Comparison of ENCODE assay signal across 12 cellular contexts in genomic region chr1:168498159-168498609, GRCh38. TPM values are rescaled to one million over a fixed set of nuclear protein-coding genes. Genes with fewer than 3 reads are reported as not detected.
DNase-seq lines count a peak whose midpoint lies in the region; ATAC-seq, FAIRE-seq and TF ChIP-seq lines count a peak whose summit lies in the region.
"Had no signal": no experiment of that assay in that cellular context is flagged by ENCODE, and none has a peak within 500 bp of the region (broad histone marks: within the 10 kb centered on the region; RNA-seq: fewer than 3 reads in every experiment).

No MANE protein-coding gene starts in this region.

- POLR2A ChIA-PET in A549 (lab: Yijun Ruan, JAX) = no interaction called here

- H3K4me3 Mint-ChIP-seq in Calu3 (ENCODE audit: low read depth, unreplicated experiment) = no peak overlapping the region
- H3K4me3 Mint-ChIP-seq: CD4-positive, CD25-positive, alpha-beta regulatory T cell had no signal

- FAIRE-seq in A549 (lab: Jason Lieb, UNC) = no peak

- H3K27me3 ChIP-seq in HUES6 (ENCODE audit: control insufficient read depth, insufficient read depth, low read length) = no peaks in the 10 kb centered on the region
- no peaks in the 10 kb centered on the region for H3K27me3 ChIP-seq in SJCRH30

- peak overlapping the region; percentile 23 for H3K9ac ChIP-seq in HUES6 (ENCODE audit: low read length)

- H3K9me3 ChIP-seq in A549 (no peaks in the 10 kb centered on the region), HUES6 (ENCODE audit: control insufficient read depth, insufficient read depth, low read depth, low read length) (no peaks in the 10 kb centered on the region), SJCRH30 (replicated peaks) (0 out of 2 replicates have a peak, but pooled peaks cover 4% of the 10 kb centered on the region)

- H3K27ac Mint-ChIP-seq in Calu3 (ENCODE audit: unreplicated experiment) = no peak overlapping the region
- H3K27ac Mint-ChIP-seq: CD4-positive, CD25-positive, alpha-beta regulatory T cell had no signal

- CTCF ChIA-PET in A549 (lab: Yijun Ruan, JAX) (interaction anchor here (0.6 to 0.8 kb wide), 2 partner anchors 9 to 156 kb away, joined by 3 to 4 read pairs; no protein-coding TSS in a partner anchor), Calu3 (lab: Charles Lee) (interaction anchor here (0.6 kb wide), 1 partner anchor 38 kb away, joined by 3 read pairs; no protein-coding TSS in a partner anchor)

- H3K27me3 Mint-ChIP-seq in Calu3 (ENCODE audit: unreplicated experiment) = no peaks in the 10 kb centered on the region
- H3K27me3 Mint-ChIP-seq: CD4-positive, CD25-positive, alpha-beta regulatory T cell had no signal

- H3K4me1 Mint-ChIP-seq in Calu3 (ENCODE audit: low read depth, unreplicated experiment) = peaks cover 64% of the 10 kb centered on the region

- intact Hi-C loops in Calu3 (cut with micrococcal nuclease; ENCODE audit: unreplicated experiment) = loop anchor here (5.0 kb wide), 1 partner anchor 869 kb away; the partner anchor contains the start of genes BLZF1 and NME7

- TF ChIP-seq CTCF in A549 (IDR thresholded peaks at IDR 0.05) (no peak), Calu3 (IDR thresholded peaks at IDR 0.05; ENCODE audit: unreplicated experiment) (no peak)

- no peak for TF ChIP-seq POLR2A in A549 (IDR thresholded peaks at IDR 0.05; ENCODE audit: low read length)

- DNase-seq in A549 (ENCODE audit: low read depth in 1 of 2, low spot score in 1 of 2) (no peak), SJCRH30 (peak; percentile 14 to 59), left kidney (ENCODE audit: low read depth, low spot score) (peak; percentile 74), Ammon's horn (ENCODE audit: low spot score) (no peak), Calu3 (no peak)
- DNase-seq: CD4-positive, CD25-positive, alpha-beta regulatory T cell; midbrain had no signal

- TF ChIP-seq EP300 in A549 (IDR thresholded peaks at IDR 0.05) = no peak

- H3K4me3 ChIP-seq in A549 = no peak overlapping the region
- no peak overlapping the region for H3K4me3 ChIP-seq in HUES6 (ENCODE audit: low read depth, low read length)
- no peak overlapping the region for H3K4me3 ChIP-seq in SJCRH30
- H3K4me3 ChIP-seq: SK-N-MC had no signal

- TF ChIP-seq RAD21 in A549 (conservative IDR thresholded peaks at IDR 0.05 in 1 of 2, IDR thresholded peaks at IDR 0.05 in 1 of 2) = no peak

- H3K9me3 Mint-ChIP-seq in Calu3 (ENCODE audit: low read depth, unreplicated experiment) = no peaks in the 10 kb centered on the region

- ATAC-seq in A549 (no peak), GM18517 (IDR thresholded peaks at IDR 0.05; ENCODE audit: unreplicated experiment) (no peak), HG02885 (IDR thresholded peaks at IDR 0.05; ENCODE audit: poor library complexity, unreplicated experiment) (no peak)
- ATAC-seq: esophagus mucosa had no signal

- H3K36me3 Mint-ChIP-seq in Calu3 (ENCODE audit: insufficient read depth, unreplicated experiment) = peaks cover 4% of the 10 kb centered on the region
- H3K36me3 Mint-ChIP-seq: CD4-positive, CD25-positive, alpha-beta regulatory T cell had no signal

- BruUV-seq in Calu3 (replicated peaks; lab: Mats Ljungman, UMichigan) = no TSS peak

- 77% methylated on average over 2 of the region's 2 CpGs for WGBS in A549 (ENCODE audit: missing lambda C conversion rate)

- H3K27ac ChIP-seq in A549 = peak overlapping the region; percentile 15 to 18; a peak in 2 of 6 replicates
- no peak overlapping the region for H3K27ac ChIP-seq in HUES6 (ENCODE audit: low read depth, low read length)
- peak overlapping the region; percentile 40 for H3K27ac ChIP-seq in SJCRH30
- H3K27ac ChIP-seq: SK-N-MC had no signal

- H3K4me2 ChIP-seq in A549 = no peak overlapping the region

- peaks cover 49% of the 10 kb centered on the region for H3K4me1 ChIP-seq in A549
- peaks cover 7% of the 10 kb centered on the region for H3K4me1 ChIP-seq in HUES6 (ENCODE audit: control insufficient read depth, insufficient read depth, low read length)
- H3K4me1 ChIP-seq in SJCRH30 = peaks cover 12% of the 10 kb centered on the region

- H3K36me3 ChIP-seq in HUES6 (ENCODE audit: control insufficient read depth, insufficient read depth, low read length) (no peaks in the 10 kb centered on the region), SJCRH30 (no peaks in the 10 kb centered on the region)

TF ChIP-seq in A549, 52 proteins besides CTCF, POLR2A, EP300 and RAD21:
- TF ChIP-seq CHD2 (IDR thresholded peaks at IDR 0.05; ENCODE audit: low read length, partially characterized antibody) (no peak), CEBPB (IDR thresholded peaks at IDR 0.05) (no peak), ATOH8 (CRISPR knock-in tag; IDR thresholded peaks at IDR 0.05; ENCODE audit: low read depth) (no peak), HOXB13 (CRISPR knock-in tag; IDR thresholded peaks at IDR 0.05; ENCODE audit: low read depth) (no peak), FOSL2 (IDR thresholded peaks at IDR 0.05) (no peak), FOSL2 (CRISPR knock-in tag; IDR thresholded peaks at IDR 0.05) (no peak), NR3C1 (IDR thresholded peaks at IDR 0.05) (no peak), RFX5 (IDR thresholded peaks at IDR 0.05) (no peak), TFCP2L1 (CRISPR knock-in tag; IDR thresholded peaks at IDR 0.05) (no peak), ZFP36 (IDR thresholded peaks at IDR 0.05; ENCODE audit: borderline replicate concordance, partially characterized antibody) (no peak), RCOR1 (IDR thresholded peaks at IDR 0.05; ENCODE audit: low read depth, low read length) (no peak), HOXB5 (CRISPR knock-in tag; IDR thresholded peaks at IDR 0.05) (no peak), CHD4 (IDR thresholded peaks at IDR 0.05; ENCODE audit: borderline replicate concordance) (no peak), HDAC2 (IDR thresholded peaks at IDR 0.05) (no peak), KDM1A (IDR thresholded peaks at IDR 0.05; ENCODE audit: low read depth) (no peak), NFE2L2 (conservative IDR thresholded peaks at IDR 0.05; ENCODE audit: low read length) (no peak), ZC3H11A (IDR thresholded peaks at IDR 0.05) (no peak)

RNA-seq across cellular contexts. Expression of gene XCL2, which starts 45.6 kb away (rescaled TPM):
- polyA plus RNA-seq in A549 (2011; rRNA removed) (not detected in 2 replicates), A549 (2017; fragmentation: RNase III; extraction: RNeasy Plus Mini Kit Qiagen cat#74134 plus additional on column Dnase treatment) (not detected in 3 replicates)
- polyA plus RNA-seq in A549 (2012; cell fraction: cytosol; rRNA removed) = not detected in 2 replicates
- not detected in 2 replicates for polyA plus RNA-seq in A549 (2012; cell fraction: nucleus; rRNA removed)
- polyA minus RNA-seq in A549 (2011; rRNA and poly(A)+ RNA removed) = not detected in 2 replicates
- total RNA-seq in SJCRH30 (2014; rRNA removed; shearing (Covaris generic)) = not detected in 2 replicates
- not detected in 2 replicates for total RNA-seq in Calu3 (2022)
- total RNA-seq: CD4-positive, CD25-positive, alpha-beta regulatory T cell; esophagus mucosa had no signal

Comparison
In these comparisons a context has a peak if more than half of its experiments do, and no peak if none do; other contexts are left out.
1. DNase-seq: peak in SJCRH30 (2 of 2) and left kidney (single experiment); none in A549 (0 of 2), Ammon's horn (single experiment) and Calu3 (single experiment).